8 cellular contexts compared by ENCODE assay signal in the genomic region with DNA sequence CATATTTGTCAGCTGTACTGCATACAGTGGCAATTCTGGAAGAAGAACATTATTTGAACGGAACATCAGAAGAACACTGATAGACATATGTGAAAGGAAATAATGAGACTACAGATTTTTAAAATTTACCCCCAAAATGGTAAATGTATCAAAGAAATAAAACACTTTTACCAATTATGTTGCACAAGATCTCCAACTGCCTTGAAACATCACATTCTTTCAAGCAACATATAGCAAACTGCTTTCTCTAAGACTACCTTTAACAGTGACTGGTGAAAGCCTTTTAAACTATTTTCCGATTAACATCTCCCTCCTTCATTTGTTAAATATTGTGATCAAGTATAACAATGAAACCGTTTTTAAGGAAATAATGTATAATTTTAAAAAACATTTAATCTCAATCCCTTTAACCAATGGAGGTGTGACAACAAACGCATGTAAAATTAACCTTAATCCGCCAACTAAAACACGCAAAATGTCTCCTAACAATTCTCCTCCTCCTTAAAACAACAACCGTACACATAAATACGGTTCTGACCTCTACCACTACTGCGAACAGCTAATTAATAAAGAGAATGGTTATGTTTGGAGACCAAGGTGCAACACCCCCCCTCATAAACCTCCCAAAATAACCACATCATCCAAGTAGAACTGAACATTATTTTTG. TPM values are rescaled to one million over a fixed set of nuclear protein-coding genes. Genes with fewer than 3 reads are reported as not detected.
DNase-seq lines count a peak whose midpoint lies in the region; ATAC-seq, FAIRE-seq and TF ChIP-seq lines count a peak whose summit lies in the region.

No MANE protein-coding gene starts in this region.

- peaks cover 41% of the 10 kb centered on the region for H3K79me2 ChIP-seq in mesendoderm (ENCODE audit: control insufficient read depth, insufficient read depth, low read length)

- no peak overlapping the region for H4K8ac ChIP-seq in mesendoderm (ENCODE audit: low read depth, low read length)

- H2BK120ac ChIP-seq in mesendoderm (ENCODE audit: low read depth, low read length), result no peak overlapping the region

- TF ChIP-seq CTCF in breast epithelium (IDR thresholded peaks at IDR 0.05), result no peak

- peaks cover 3% of the 10 kb centered on the region for H3K79me1 ChIP-seq in mesendoderm (ENCODE audit: low read length)

- H3K4ac ChIP-seq in mesendoderm (ENCODE audit: low read depth, low read length), result no peak overlapping the region

- FAIRE-seq in A204.1 (lab: Jason Lieb, UNC), result peak; percentile 61

- no peak overlapping the region for H3K23ac ChIP-seq in mesendoderm (ENCODE audit: low read length)

- H3K4me3 ChIP-seq in HUES48 (ENCODE audit: low read depth, low read length) (peak overlapping the region; percentile 97), breast epithelium (peak overlapping the region; percentile 70 to 90 (median 81)), mesendoderm (ENCODE audit: low read length) (peak overlapping the region; percentile 95)

- no peaks in the 10 kb centered on the region for H3K27me3 ChIP-seq in HUES48 (ENCODE audit: control insufficient read depth, insufficient read depth, low read length)
- no peaks in the 10 kb centered on the region for H3K27me3 ChIP-seq in breast epithelium
- H3K27me3 ChIP-seq in mesendoderm (ENCODE audit: insufficient read depth, low read length, poor library complexity), result no peaks in the 10 kb centered on the region

- no peak for TF ChIP-seq POLR2A in breast epithelium (IDR thresholded peaks at IDR 0.05)

- H3K18ac ChIP-seq in mesendoderm (ENCODE audit: low read length), result no peak overlapping the region

- ATAC-seq in HG03354 (IDR thresholded peaks at IDR 0.05; ENCODE audit: poor library complexity, severe bottlenecking, unreplicated experiment), result no peak
- ATAC-seq in HG02884 (IDR thresholded peaks at IDR 0.05; ENCODE audit: unreplicated experiment), result no peak

- H3K36me3 ChIP-seq in HUES48 (ENCODE audit: control insufficient read depth, insufficient read depth, low read length) (no peaks in the 10 kb centered on the region), breast epithelium (no peaks in the 10 kb centered on the region), mesendoderm (ENCODE audit: control insufficient read depth, insufficient read depth, low read length) (no peaks in the 10 kb centered on the region)

- in situ Hi-C loops in ACHN (cut with HindIII; ENCODE audit: low pct_ligation_motif_present, low pct_unique_long_range_greater_than_20kb, low sequenced_read_pairs), result no loop called here

- H3K27ac ChIP-seq in HUES48 (ENCODE audit: low read depth, low read length) (no peak overlapping the region), breast epithelium (peak overlapping the region; percentile 96 to 100), mesendoderm (ENCODE audit: low read depth, low read length) (no peak overlapping the region)

- DNase-seq in breast epithelium (ENCODE audit: low spot score in 2 of 2), result no peak
- DNase-seq in mesendoderm, result no peak
- no peak for DNase-seq in ACHN
- DNase-seq in H4 (ENCODE audit: low spot score), result no peak

- H3K4me1 ChIP-seq in HUES48 (ENCODE audit: control insufficient read depth, insufficient read depth, low read length) (peaks cover 17% of the 10 kb centered on the region), breast epithelium (peaks cover 5 to 7% of the 10 kb centered on the region in 2 donors), mesendoderm (ENCODE audit: control insufficient read depth, low read depth, low read length) (peaks cover 4% of the 10 kb centered on the region)

- intact Hi-C loops in breast epithelium (cut with DNase I; ENCODE audit: low total_unique reads), result no loop called here

- H2AK5ac ChIP-seq in mesendoderm (ENCODE audit: low read length), result no peak overlapping the region

- no CpG with 5 or more reads among the region's 9 CpGs for WGBS in mesendoderm (ENCODE audit: extremely low coverage, insufficient coverage, low lambda C conversion rate)

- no peak overlapping the region for H2BK15ac ChIP-seq in mesendoderm (replicated peaks; ENCODE audit: low read depth)

- no peak overlapping the region for H2BK5ac ChIP-seq in mesendoderm (ENCODE audit: low read length)

- H3K9ac ChIP-seq in HUES48 (ENCODE audit: low read depth, low read length) (peak overlapping the region; percentile 81), mesendoderm (ENCODE audit: low read length) (peak overlapping the region; percentile 88)

- H3K56ac ChIP-seq in mesendoderm (ENCODE audit: low read length), result peak overlapping the region; percentile 97

- H3K4me2 ChIP-seq in mesendoderm (ENCODE audit: low read length), result peak overlapping the region; percentile 79

- H4K5ac ChIP-seq in mesendoderm (ENCODE audit: low read length), result no peak overlapping the region

- no peaks in the 10 kb centered on the region for H3K9me3 ChIP-seq in HUES48 (ENCODE audit: control insufficient read depth, insufficient read depth, low read length)
- no peaks in the 10 kb centered on the region for H3K9me3 ChIP-seq in breast epithelium

RNA-seq across cellular contexts. Expression of gene FBXO11, which starts 2.4 kb away (rescaled TPM):
- total RNA-seq in breast epithelium, result 10 to 100 TPM; 59.3 to 71.7 (median 63.8) TPM
- 30.2 TPM for polyA plus RNA-seq in mesendoderm (2013, experiment 1 of 2)
- 27.9 TPM for polyA plus RNA-seq in mesendoderm (2013, experiment 2 of 2)
- total RNA-seq in H4 (2014; rRNA removed; shearing (Covaris generic)), result 22.5 and 25.7 TPM in 2 replicates

Comparison
In these comparisons a context has a peak if more than half of its experiments do, and no peak if none do; other contexts are left out.
1. H3K27ac ChIP-seq: peak in breast epithelium (2 of 2); none in HUES48 (single experiment) and mesendoderm (single experiment).
2. Peak in every context shown above with its lines, with median percentiles within 50 percentile points of each other: H3K4me3 ChIP-seq.